ENCODE assay signal across 1 cellular context in genomic region chr14:20970983-20971704, GRCh38.
TF ChIP-seq lines count a peak whose summit lies in the region.

No MANE protein-coding gene starts in this region.

TF ChIP-seq in neural cell, 6 proteins besides CTCF, POLR2A, EP300 and RAD21 (continued from another document):
- TF ChIP-seq EZH2 (IDR thresholded peaks at IDR 0.05; ENCODE audit: borderline replicate concordance, insufficient read depth, low read length, poor library complexity, severe bottlenecking) (no peak), POLR2AphosphoS5 (IDR thresholded peaks at IDR 0.05) (no peak)
